ENCODE assay signal across 10 cellular contexts in the genomic region with DNA sequence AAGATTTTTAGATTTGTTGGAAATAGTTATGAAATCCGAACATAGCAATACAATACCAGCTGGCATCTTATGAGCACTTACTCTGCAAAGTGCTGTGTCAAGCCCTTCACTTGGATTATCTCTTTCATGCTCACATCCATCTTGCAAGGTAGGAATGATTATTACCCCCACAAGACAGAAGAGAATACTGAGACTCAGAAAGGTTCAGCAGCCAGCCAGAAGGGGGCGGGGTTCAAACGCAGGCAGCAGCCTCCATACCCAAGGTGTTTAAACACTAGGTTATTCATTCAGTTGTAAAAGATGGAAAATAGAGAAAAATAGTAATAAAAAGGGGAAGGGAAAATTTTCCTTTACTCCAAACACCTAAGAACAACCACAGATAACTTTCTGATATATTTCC.
DNase-seq lines count a peak whose midpoint lies in the region; ATAC-seq and TF ChIP-seq lines count a peak whose summit lies in the region.
"Had no signal": no experiment of that assay in that cellular context is flagged by ENCODE, and none has a peak within 500 bp of the region (broad histone marks: within the 10 kb centered on the region; RNA-seq: fewer than 3 reads in every experiment).

No MANE protein-coding gene starts in this region.

- peaks cover 37% of the 10 kb centered on the region for H3K4me1 ChIP-seq in smooth muscle cell (ENCODE audit: low read depth)
- no peaks in the 10 kb centered on the region for H3K4me1 ChIP-seq in CD8-positive, alpha-beta memory T cell (ENCODE audit: insufficient read depth, low read length)

- H3K27ac ChIP-seq in brain microvascular endothelial cell: no peak overlapping the region
- peak overlapping the region; percentile 98 for H3K27ac ChIP-seq in smooth muscle cell (ENCODE audit: low read depth)
- H3K27ac ChIP-seq in CD8-positive, alpha-beta memory T cell (ENCODE audit: low read depth, low read length): no peak overlapping the region
- H3K27ac ChIP-seq: epithelial cell of prostate had no signal

- DNase-seq in activated naive CD4-positive, alpha-beta T cell treated with anti-CD3 and anti-CD28 coated beads, Interleukin-2, amount 10 ng/mL, durations not matched to agents 7 days and 5 days: peak; percentile 27
- DNase-seq in activated naive CD4-positive, alpha-beta T cell (lab: John Stamatoyannopoulos, UW): no peak
- DNase-seq in brain microvascular endothelial cell (no peak), smooth muscle cell (lab: John Stamatoyannopoulos, UW; ENCODE audit: unreplicated experiment) (no peak), KG1 (lab: John Stamatoyannopoulos, UW) (no peak), NCI-H128 (lab: John Stamatoyannopoulos, UW; ENCODE audit: unreplicated experiment) (no peak)
- DNase-seq in CD8-positive, alpha-beta memory T cell: no peak

- H3K4me1 Mint-ChIP-seq in activated naive CD4-positive, alpha-beta T cell treated with anti-CD3 and anti-CD28 coated beads, Interleukin-2, amount 10 ng/mL, durations not matched to agents 7 days and 5 days: no peaks in the 10 kb centered on the region
- H3K4me1 Mint-ChIP-seq in CD8-positive, alpha-beta memory T cell: no peaks in the 10 kb centered on the region

- H3K36me3 ChIP-seq in brain microvascular endothelial cell (replicated peaks): no peaks in the 10 kb centered on the region
- H3K36me3 ChIP-seq in smooth muscle cell (ENCODE audit: low read depth): no peaks in the 10 kb centered on the region
- no peaks in the 10 kb centered on the region for H3K36me3 ChIP-seq in CD8-positive, alpha-beta memory T cell (ENCODE audit: insufficient read depth, low read length)

- peak; percentile 40 for ATAC-seq in HG03565 (IDR thresholded peaks at IDR 0.05; ENCODE audit: unreplicated experiment)
- ATAC-seq: CD8-positive, alpha-beta T cell had no signal

- H3K27ac Mint-ChIP-seq in activated naive CD4-positive, alpha-beta T cell treated with anti-CD3 and anti-CD28 coated beads, Interleukin-2, amount 10 ng/mL, durations not matched to agents 7 days and 5 days: no peak overlapping the region
- H3K27ac Mint-ChIP-seq in CD8-positive, alpha-beta memory T cell: no peak overlapping the region
- H3K27ac Mint-ChIP-seq: CD8-positive, alpha-beta T cell had no signal

- H3K36me3 Mint-ChIP-seq in activated naive CD4-positive, alpha-beta T cell treated with anti-CD3 and anti-CD28 coated beads, Interleukin-2, amount 10 ng/mL, durations not matched to agents 7 days and 5 days: no peaks in the 10 kb centered on the region
- no peaks in the 10 kb centered on the region for H3K36me3 Mint-ChIP-seq in CD8-positive, alpha-beta memory T cell
- H3K36me3 Mint-ChIP-seq: CD8-positive, alpha-beta T cell had no signal

- TF ChIP-seq CTCF in brain microvascular endothelial cell (IDR thresholded peaks at IDR 0.05; ENCODE audit: low read depth, low read length, missing control alignments): peak; percentile 73
- peak; percentile 21 for TF ChIP-seq CTCF in smooth muscle cell (IDR thresholded peaks at IDR 0.05; ENCODE audit: borderline replicate concordance, insufficient read depth, poor library complexity, severe bottlenecking)

- H3K4me2 ChIP-seq in smooth muscle cell: no peak overlapping the region

- WGBS in smooth muscle cell (ENCODE audit: low lambda C conversion rate): 62% methylated on average over 3 of the region's 3 CpGs

- H3K9me3 Mint-ChIP-seq in activated naive CD4-positive, alpha-beta T cell treated with anti-CD3 and anti-CD28 coated beads, Interleukin-2, amount 10 ng/mL, durations not matched to agents 7 days and 5 days: no peaks in the 10 kb centered on the region
- H3K9me3 Mint-ChIP-seq in CD8-positive, alpha-beta memory T cell: no peaks in the 10 kb centered on the region
- H3K9me3 Mint-ChIP-seq: CD8-positive, alpha-beta T cell had no signal

- in situ Hi-C loops in brain microvascular endothelial cell (cut with HindIII; ENCODE audit: low pct_ligation_motif_present, low sequenced_read_pairs): no loop called here

- no peak overlapping the region for H3K4me3 ChIP-seq in brain microvascular endothelial cell (ENCODE audit: low read depth, low read length)
- no peak overlapping the region for H3K4me3 ChIP-seq in smooth muscle cell
- H3K4me3 ChIP-seq in CD8-positive, alpha-beta memory T cell (ENCODE audit: low read length): no peak overlapping the region

- H3K79me2 ChIP-seq in smooth muscle cell (ENCODE audit: low read depth): no peaks in the 10 kb centered on the region

- peaks cover 7% of the 10 kb centered on the region for H3K27me3 Mint-ChIP-seq in activated naive CD4-positive, alpha-beta T cell treated with anti-CD3 and anti-CD28 coated beads, Interleukin-2, amount 10 ng/mL, durations not matched to agents 7 days and 5 days
- peaks cover 1 to 3% of the 10 kb centered on the region in 2 donors for H3K27me3 Mint-ChIP-seq in CD8-positive, alpha-beta memory T cell

- peaks cover 58% of the 10 kb centered on the region for H3F3A ChIP-seq in smooth muscle cell (ENCODE audit: low read depth)

- H2AFZ ChIP-seq in smooth muscle cell (ENCODE audit: low read depth): no peak overlapping the region

- CTCF ChIA-PET in activated naive CD4-positive, alpha-beta T cell treated with anti-CD3 and anti-CD28 coated beads, Interleukin-2, amount 10 ng/mL, durations not matched to agents 7 days and 5 days (lab: Charles Lee): interaction anchor here (1.3 kb wide), 1 partner anchor 281 kb away, joined by 3 read pairs; no protein-coding TSS in a partner anchor
- CTCF ChIA-PET in CD8-positive, alpha-beta memory T cell (lab: Charles Lee): no interaction called here

- POLR2A ChIA-PET in CD8-positive, alpha-beta memory T cell (lab: Charles Lee): no interaction called here

- H3K27me3 ChIP-seq in brain microvascular endothelial cell (replicated peaks) (no peaks in the 10 kb centered on the region), smooth muscle cell (ENCODE audit: low read depth) (no peaks in the 10 kb centered on the region)
- H3K27me3 ChIP-seq in CD8-positive, alpha-beta memory T cell (ENCODE audit: insufficient read depth, low read length, poor library complexity, severe bottlenecking): peaks cover 3% of the 10 kb centered on the region

- no peak overlapping the region for H3K9ac ChIP-seq in smooth muscle cell (ENCODE audit: low read depth)

- H4K20me1 ChIP-seq in smooth muscle cell (ENCODE audit: low read depth): no peaks in the 10 kb centered on the region

- H3K4me3 Mint-ChIP-seq in activated naive CD4-positive, alpha-beta T cell treated with anti-CD3 and anti-CD28 coated beads, Interleukin-2, amount 10 ng/mL, durations not matched to agents 7 days and 5 days: no peak overlapping the region
- H3K4me3 Mint-ChIP-seq in CD8-positive, alpha-beta memory T cell: no peak overlapping the region
- H3K4me3 Mint-ChIP-seq: CD8-positive, alpha-beta T cell had no signal

- no peaks in the 10 kb centered on the region for H3K9me3 ChIP-seq in smooth muscle cell (replicated peaks; ENCODE audit: low read depth)
- H3K9me3 ChIP-seq in CD8-positive, alpha-beta memory T cell (ENCODE audit: low read length): no peaks in the 10 kb centered on the region
